In the genomic region with DNA sequence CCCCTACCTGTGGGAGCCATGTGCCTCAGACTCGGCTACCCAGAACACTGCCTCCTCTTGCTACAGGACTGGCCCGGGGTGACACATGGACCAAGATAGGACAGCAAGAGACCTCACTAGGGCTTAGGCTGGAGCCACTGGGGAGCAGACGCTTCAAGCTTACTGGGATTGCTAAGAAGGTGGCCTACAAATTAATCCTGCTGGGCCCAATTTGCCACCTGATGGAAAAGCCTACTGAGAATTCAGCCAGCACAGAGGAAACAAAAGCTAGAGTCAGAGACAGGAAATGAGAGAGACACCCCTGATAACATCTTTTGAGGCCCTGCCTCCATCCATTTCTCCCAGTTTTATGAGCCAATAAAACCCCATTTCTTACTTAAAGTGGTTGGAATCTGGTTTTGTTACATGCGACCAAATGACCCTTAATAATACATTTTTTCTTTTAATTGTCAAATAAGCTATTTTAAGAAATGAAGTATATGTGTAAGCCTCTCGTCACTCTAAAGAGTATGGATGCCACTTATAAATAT, we compare ENCODE assay signal across 15 cellular contexts.
A peak's percentile ranks its signal among the peaks of the same experiment; 100 is the strongest.
DNase-seq lines count a peak whose midpoint lies in the region; ATAC-seq and TF ChIP-seq lines count a peak whose summit lies in the region.
"Had no signal": no experiment of that assay in that cellular context is flagged by ENCODE, and none has a peak within 500 bp of the region (broad histone marks: within the 10 kb centered on the region; RNA-seq: fewer than 3 reads in every experiment).

No MANE protein-coding gene starts in this region.

- POLR2A ChIA-PET in GM10248 (lab: Yijun Ruan, JAX): no interaction called here

- DNase-seq in EL: peak; percentile 66
- peak; percentile 41 for DNase-seq in HT-29 (ENCODE audit: low spot score)
- DNase-seq in islet precursor cell: peak; percentile 78
- no peak for DNase-seq in SW480 (ENCODE audit: low spot score)
- no peak for DNase-seq in DMS153 treated with DMSO at 0.1 percent for 48 hours (lab: John Stamatoyannopoulos, UW; ENCODE audit: unreplicated experiment)
- no peak for DNase-seq in GM10248 (ENCODE audit: extremely low spot score)
- DNase-seq: CD8-positive, alpha-beta T cell; NCI-H1105 treated with DMSO at 0.1 percent for 48 hours; NCI-H1694 treated with DMSO at 0.1 percent for 48 hours; NCI-H2107; NCI-H2227 treated with DMSO at 0.1 percent for 48 hours; NCI-H524; Right ventricle myocardium superior had no signal

- ATAC-seq in GM18858 (IDR thresholded peaks at IDR 0.05; ENCODE audit: unreplicated experiment): no peak
- ATAC-seq: CD8-positive, alpha-beta T cell; Panc1 had no signal

- CTCF ChIA-PET in GM10248 (lab: Yijun Ruan, JAX): interaction anchor here (0.9 kb wide), 1 partner anchor 13 kb away, joined by 3 read pairs; no protein-coding TSS in a partner anchor

- no peak for TF ChIP-seq CTCF in GM10248 (IDR thresholded peaks at IDR 0.05; ENCODE audit: control extremely low read depth, extremely low read depth, low read depth, missing control alignments)

Comparison
In these comparisons a context has a peak if more than half of its experiments do, and no peak if none do; other contexts are left out.
1. DNase-seq: peak in EL (single experiment), HT-29 (single experiment) and islet precursor cell (single experiment); none in SW480 (single experiment), DMS153 treated with DMSO at 0.1 percent for 48 hours (single experiment) and GM10248 (single experiment).